In genomic region chr3:139388961-139389551, GRCh38 we compare ENCODE assay signal across 8 cellular contexts. TPM values are rescaled to one million over a fixed set of nuclear protein-coding genes. Genes with fewer than 3 reads are reported as not detected.
DNase-seq lines count a peak whose midpoint lies in the region; ATAC-seq and TF ChIP-seq lines count a peak whose summit lies in the region.

No MANE protein-coding gene starts in this region.

- no peaks in the 10 kb centered on the region for H3K9me3 ChIP-seq in A673 (ENCODE audit: low read depth, low read length, poor library complexity, severe bottlenecking)

- TF ChIP-seq CTCF in A673 (conservative IDR thresholded peaks at IDR 0.05; ENCODE audit: low read depth, low read length): no peak
- no peak for TF ChIP-seq CTCF in foreskin fibroblast (IDR thresholded peaks at IDR 0.05; ENCODE audit: low read depth, low read length)

- CTCF ChIA-PET in A673 (lab: Charles Lee): interaction anchor here (0.6 kb wide), 2 partner anchors 34 to 526 kb away, joined by 3 to 6 read pairs; no protein-coding TSS in a partner anchor
- CTCF ChIA-PET in activated CD4-positive, alpha-beta memory T cell treated with anti-CD3 and anti-CD28 coated beads for 36 hours (lab: Charles Lee): interaction anchor here (1.2 kb wide), 2 partner anchors 8 to 448 kb away, joined by 3 read pairs; no protein-coding TSS in a partner anchor

- H3K27me3 ChIP-seq in A673 (replicated peaks; ENCODE audit: insufficient read depth, low read depth, low read length, poor library complexity): no peaks in the 10 kb centered on the region

- H3K4me1 Mint-ChIP-seq in activated CD4-positive, alpha-beta memory T cell treated with anti-CD3 and anti-CD28 coated beads for 36 hours (ENCODE audit: low read depth): peaks cover 42% of the 10 kb centered on the region

- intact Hi-C loops in A673 (cut with micrococcal nuclease; ENCODE audit: unreplicated experiment): no loop called here
- intact Hi-C loops in activated CD4-positive, alpha-beta memory T cell treated with anti-CD3 and anti-CD28 coated beads for 36 hours (cut with micrococcal nuclease): loop anchor here (1.0 to 2.0 kb wide), 2 partner anchors 30 to 46 kb away; no protein-coding TSS in a partner anchor

- peak overlapping the region; percentile 92 for H3K4me3 Mint-ChIP-seq in activated CD4-positive, alpha-beta memory T cell treated with anti-CD3 and anti-CD28 coated beads for 36 hours

- DNase-seq in A673 (ENCODE audit: low spot score) (peak; percentile 46), foreskin fibroblast (no peak), renal cortical epithelial cell (ENCODE audit: low read depth) (peak; percentile 9), HK-2 (ENCODE audit: unreplicated experiment) (no peak)
- no peak for DNase-seq in activated CD4-positive, alpha-beta memory T cell treated with anti-CD3 and anti-CD28 coated beads for 36 hours

- no peaks in the 10 kb centered on the region for H3K36me3 ChIP-seq in A673 (ENCODE audit: insufficient read depth, low read length, poor library complexity, severe bottlenecking)

- peak overlapping the region; percentile 99 for H3K4me3 ChIP-seq in A673 (ENCODE audit: low read depth, low read length, poor library complexity, severe bottlenecking)
- H3K4me3 ChIP-seq in foreskin fibroblast (ENCODE audit: low read depth in 1 of 2, low read length in 2 of 2): peak overlapping the region; percentile 78 to 80

- H3K4me1 ChIP-seq in A673 (ENCODE audit: insufficient read depth, low read length, poor library complexity, severe bottlenecking): peaks cover 25% of the 10 kb centered on the region

- POLR2A ChIA-PET in A673 (lab: Charles Lee; ENCODE audit: low non-redundant PET): no interaction called here
- POLR2A ChIA-PET in activated CD4-positive, alpha-beta memory T cell treated with anti-CD3 and anti-CD28 coated beads for 36 hours (lab: Charles Lee): interaction anchor here (1.2 to 1.6 kb wide), 3 partner anchors 15 to 795 kb away, joined by 3 to 6 read pairs (median 4); partner anchors contain the start of genes CEP70 and MRPS22

- no peaks in the 10 kb centered on the region for H3K27me3 Mint-ChIP-seq in activated CD4-positive, alpha-beta memory T cell treated with anti-CD3 and anti-CD28 coated beads for 36 hours

- H3K9me3 Mint-ChIP-seq in activated CD4-positive, alpha-beta memory T cell treated with anti-CD3 and anti-CD28 coated beads for 36 hours: no peaks in the 10 kb centered on the region

- peaks cover 2% of the 10 kb centered on the region for H3K36me3 Mint-ChIP-seq in activated CD4-positive, alpha-beta memory T cell treated with anti-CD3 and anti-CD28 coated beads for 36 hours

- peak overlapping the region; percentile 97 for H3K27ac ChIP-seq in A673 (ENCODE audit: low read depth, low read length, poor library complexity, severe bottlenecking)

- peak; percentile 29 for ATAC-seq in GM18868 (IDR thresholded peaks at IDR 0.05; ENCODE audit: unreplicated experiment)
- ATAC-seq in HG03457 (IDR thresholded peaks at IDR 0.05; ENCODE audit: unreplicated experiment): peak; percentile 10
- no peak for ATAC-seq in HG02981 (IDR thresholded peaks at IDR 0.05; ENCODE audit: unreplicated experiment)

- H3K27ac Mint-ChIP-seq in activated CD4-positive, alpha-beta memory T cell treated with anti-CD3 and anti-CD28 coated beads for 36 hours: peak overlapping the region; percentile 91

- BruUV-seq in A673 (replicated peaks; lab: Mats Ljungman, UMichigan): TSS peak; percentile 72

RNA-seq across cellular contexts. Expression of gene COPB2, which starts 0.4 kb away (rescaled TPM):
- 138 and 148 TPM in 2 replicates for total RNA-seq in A673 (2021)
- total RNA-seq in activated CD4-positive, alpha-beta memory T cell treated with anti-CD3 and anti-CD28 coated beads for 36 hours: 100 to 1,000 TPM; 104 TPM
- total RNA-seq in renal cortical epithelial cell: 216 and 238 TPM in 2 replicates

RNA-seq across cellular contexts. Expression of gene MRPS22, which starts 45.2 kb away (rescaled TPM):
- total RNA-seq in A673 (2021) (61.6 and 61.9 TPM in 2 replicates), renal cortical epithelial cell (78.1 and 116 TPM in 2 replicates)
- total RNA-seq in activated CD4-positive, alpha-beta memory T cell treated with anti-CD3 and anti-CD28 coated beads for 36 hours: 10 to 100 TPM; 49.9 to 50.2 TPM

Comparison
In these comparisons a context has a peak if more than half of its experiments do, and no peak if none do; other contexts are left out.
1. DNase-seq: peak in A673 (single experiment) and renal cortical epithelial cell (single experiment); none in activated CD4-positive, alpha-beta memory T cell treated with anti-CD3 and anti-CD28 coated beads for 36 hours (single experiment), foreskin fibroblast (0 of 2) and HK-2 (single experiment).